Comparison of ENCODE assay signal across 13 cellular contexts in the genomic region with DNA sequence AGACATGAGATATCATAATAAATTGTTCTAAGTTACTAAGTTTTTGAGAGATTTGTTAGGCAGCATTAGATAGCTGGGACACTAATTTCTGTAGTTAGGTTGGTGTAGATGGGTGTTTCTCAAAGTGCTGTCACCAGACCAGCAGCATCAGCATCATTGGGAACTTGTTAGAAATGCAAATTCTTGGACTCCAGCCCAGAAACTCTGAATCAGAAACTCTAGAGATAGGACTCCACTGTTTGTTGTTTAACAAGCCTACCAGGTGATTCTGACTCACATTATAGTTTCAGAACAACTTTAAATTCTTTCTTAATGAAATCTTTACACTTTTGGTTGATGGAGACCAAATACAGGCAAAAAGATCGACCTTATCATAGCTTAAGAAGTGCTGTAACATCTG.
A peak's percentile ranks its signal among the peaks of the same experiment; 100 is the strongest.
DNase-seq lines count a peak whose midpoint lies in the region; ATAC-seq and TF ChIP-seq lines count a peak whose summit lies in the region.
"Had no signal": no experiment of that assay in that cellular context is flagged by ENCODE, and none has a peak within 500 bp of the region (broad histone marks: within the 10 kb centered on the region; RNA-seq: fewer than 3 reads in every experiment).

No MANE protein-coding gene starts in this region.

- H3K4me1 ChIP-seq in mesendoderm (ENCODE audit: control insufficient read depth, low read depth, low read length) = no peaks in the 10 kb centered on the region

- no peak overlapping the region for H3K23ac ChIP-seq in mesendoderm (ENCODE audit: low read length)

- no peak overlapping the region for H4K5ac ChIP-seq in mesendoderm (ENCODE audit: low read length)

- no peak overlapping the region for H4K8ac ChIP-seq in mesendoderm (ENCODE audit: low read depth, low read length)

- no peak overlapping the region for H3K9ac ChIP-seq in mesendoderm (ENCODE audit: low read length)

- H3K79me1 ChIP-seq in mesendoderm (ENCODE audit: low read length) = no peaks in the 10 kb centered on the region

- intact Hi-C loops in cardiac septum (cut with DNase I) = no loop called here

- H3K36me3 ChIP-seq in brain microvascular endothelial cell (replicated peaks) (no peaks in the 10 kb centered on the region), mesendoderm (ENCODE audit: control insufficient read depth, insufficient read depth, low read length) (no peaks in the 10 kb centered on the region)
- H3K36me3 ChIP-seq: ovary had no signal

- H3K4me3 ChIP-seq in LNCaP clone FGC (ENCODE audit: low read depth, low read length) (no peak overlapping the region), brain microvascular endothelial cell (ENCODE audit: low read depth, low read length) (no peak overlapping the region), mesendoderm (ENCODE audit: low read length) (no peak overlapping the region)
- H3K4me3 ChIP-seq: ovary had no signal

- TF ChIP-seq CTCF in LNCaP clone FGC (IDR thresholded peaks at IDR 0.05; ENCODE audit: control insufficient read depth, extremely low read depth, insufficient read depth) (no peak), brain microvascular endothelial cell (IDR thresholded peaks at IDR 0.05; ENCODE audit: low read depth, low read length, missing control alignments) (no peak)

- in situ Hi-C loops in brain microvascular endothelial cell (cut with HindIII; ENCODE audit: low pct_ligation_motif_present, low sequenced_read_pairs) = no loop called here

- no peak overlapping the region for H3K4ac ChIP-seq in mesendoderm (ENCODE audit: low read depth, low read length)

- H3K79me2 ChIP-seq in mesendoderm (ENCODE audit: control insufficient read depth, insufficient read depth, low read length) = no peaks in the 10 kb centered on the region

- ATAC-seq in GM18519 (IDR thresholded peaks at IDR 0.05; ENCODE audit: low FRiP score, unreplicated experiment) = no peak
- ATAC-seq: effector memory CD8-positive, alpha-beta T cell; SK-N-SH treated with all-trans-retinoic acid at 6 μM for 48 hours had no signal

- DNase-seq in EL (peak; percentile 74), LNCaP clone FGC (ENCODE audit: low read depth) (peak; percentile 32), brain microvascular endothelial cell (peak; percentile 89), mesendoderm (no peak), SW480 (ENCODE audit: low spot score) (no peak), cardiac septum (ENCODE audit: low spot score) (no peak)
- no peak for DNase-seq in activated CD4-positive, alpha-beta T cell treated with anti-CD3 and anti-CD28 coated beads for 48 hours
- DNase-seq: activated naive CD4-positive, alpha-beta T cell treated with anti-CD3 and anti-CD28 coated beads, Interleukin-2, amount 10 ng/mL, durations not matched to agents 7 days and 5 days; effector memory CD8-positive, alpha-beta T cell; ovary; stimulated activated CD4-positive, alpha-beta T cell treated with anti-CD3 and anti-CD28 coated beads, Interleukin-4, amount 100 ng/mL, for 1 hour had no signal

- no peak overlapping the region for H2BK15ac ChIP-seq in mesendoderm (replicated peaks; ENCODE audit: low read depth)

- H3K27ac ChIP-seq in brain microvascular endothelial cell (no peak overlapping the region), mesendoderm (ENCODE audit: low read depth, low read length) (no peak overlapping the region)
- H3K27ac ChIP-seq: ovary had no signal

- no CpG with 5 or more reads among the region's 1 CpG for WGBS in mesendoderm (ENCODE audit: extremely low coverage, insufficient coverage, low lambda C conversion rate)

- no peak overlapping the region for H3K56ac ChIP-seq in mesendoderm (ENCODE audit: low read length)

- no peak overlapping the region for H3K4me2 ChIP-seq in mesendoderm (ENCODE audit: low read length)

- H2AK5ac ChIP-seq in mesendoderm (ENCODE audit: low read length) = no peak overlapping the region

- no peak overlapping the region for H2BK5ac ChIP-seq in mesendoderm (ENCODE audit: low read length)

- H3K27me3 ChIP-seq in brain microvascular endothelial cell (replicated peaks) = no peaks in the 10 kb centered on the region
- H3K27me3 ChIP-seq in mesendoderm (ENCODE audit: insufficient read depth, low read length, poor library complexity) = no peaks in the 10 kb centered on the region
- H3K27me3 ChIP-seq: ovary had no signal

- H3K18ac ChIP-seq in mesendoderm (ENCODE audit: low read length) = peak overlapping the region; percentile 39

- H2BK120ac ChIP-seq in mesendoderm (ENCODE audit: low read depth, low read length) = no peak overlapping the region

Comparison
In these comparisons a context has a peak if more than half of its experiments do, and no peak if none do; other contexts are left out.
1. DNase-seq: peak in EL (single experiment), LNCaP clone FGC (single experiment) and brain microvascular endothelial cell (single experiment); none in mesendoderm (single experiment), SW480 (single experiment), activated CD4-positive, alpha-beta T cell treated with anti-CD3 and anti-CD28 coated beads for 48 hours (single experiment) and cardiac septum (single experiment).